8 cellular contexts compared by ENCODE assay signal in genomic region chr15:55587321-55588069, GRCh38. TPM values are rescaled to one million over a fixed set of nuclear protein-coding genes. Genes with fewer than 3 reads are reported as not detected.
DNase-seq lines count a peak whose midpoint lies in the region; ATAC-seq and TF ChIP-seq lines count a peak whose summit lies in the region.

No MANE protein-coding gene starts in this region.

- H3K4me3 Mint-ChIP-seq in IgD-negative memory B cell, result peak overlapping the region in 3 of 4 donors; percentile 66 to 82 (median 72)
- H3K4me3 Mint-ChIP-seq in activated T-cell treated with anti-CD3 and anti-CD28 coated beads, Interleukin-2, amount 50 U/mL, for 24 hours, result peak overlapping the region; percentile 61

- peaks cover 0 to 35% (median 3%) of the 10 kb centered on the region in 3 donors for H3K4me1 ChIP-seq in gastroesophageal sphincter

- TF ChIP-seq CTCF in AG09309 (IDR thresholded peaks at IDR 0.05; ENCODE audit: control insufficient read depth, insufficient read depth, low read depth, low read length, missing control alignments) (no peak), gastroesophageal sphincter (IDR thresholded peaks at IDR 0.05) (no peak), omental fat pad (IDR thresholded peaks at IDR 0.05) (no peak)

- DNase-seq in AG09309 (ENCODE audit: low read depth) (no peak), omental fat pad (ENCODE audit: low spot score) (no peak), AML-193 (lab: John Stamatoyannopoulos, UW) (no peak)
- DNase-seq in activated T-cell treated with anti-CD3 and anti-CD28 coated beads, Interleukin-2, amount 50 U/mL, for 24 hours, result peak; percentile 53

- no peaks in the 10 kb centered on the region for H3K36me3 ChIP-seq in gastroesophageal sphincter

- WGBS in gastroesophageal sphincter (ENCODE audit: low coverage in 1 of 2), 2 donors, result 7 to 13% methylated on average over 1 to 3 of the region's 65 CpGs

- H3K36me3 Mint-ChIP-seq in IgD-negative memory B cell, result peaks cover 3% of the 10 kb centered on the region
- H3K36me3 Mint-ChIP-seq in activated T-cell treated with anti-CD3 and anti-CD28 coated beads, Interleukin-2, amount 50 U/mL, for 24 hours (ENCODE audit: low read depth), result no peaks in the 10 kb centered on the region

- no peak for TF ChIP-seq POLR2A in GM18505 (IDR thresholded peaks at IDR 0.05; ENCODE audit: borderline replicate concordance, extremely low read depth, insufficient read depth, insufficient read length)
- no peak for TF ChIP-seq POLR2A in gastroesophageal sphincter (IDR thresholded peaks at IDR 0.05)

- H3K9me3 ChIP-seq in gastroesophageal sphincter, result no peaks in the 10 kb centered on the region

- no peaks in the 10 kb centered on the region for H3K27me3 ChIP-seq in gastroesophageal sphincter

- no peak overlapping the region for H3K27ac Mint-ChIP-seq in IgD-negative memory B cell
- H3K27ac Mint-ChIP-seq in activated T-cell treated with anti-CD3 and anti-CD28 coated beads, Interleukin-2, amount 50 U/mL, for 24 hours, result no peak overlapping the region

- H3K27me3 Mint-ChIP-seq in IgD-negative memory B cell, result peaks cover 28% of the 10 kb centered on the region
- peaks cover 51% of the 10 kb centered on the region for H3K27me3 Mint-ChIP-seq in activated T-cell treated with anti-CD3 and anti-CD28 coated beads, Interleukin-2, amount 50 U/mL, for 24 hours

- ATAC-seq in GM18505 (IDR thresholded peaks at IDR 0.05; ENCODE audit: unreplicated experiment), result peak; percentile 45
- ATAC-seq in gastroesophageal sphincter, result peak; percentile 53
- ATAC-seq in omental fat pad (ENCODE audit: low FRiP score), result peak; percentile 38
- ATAC-seq in GM18858 (IDR thresholded peaks at IDR 0.05; ENCODE audit: unreplicated experiment), result no peak

- peaks cover 0 to 3% (median 0%) of the 10 kb centered on the region in 3 donors for H3K9me3 Mint-ChIP-seq in IgD-negative memory B cell
- peaks cover 4% of the 10 kb centered on the region for H3K9me3 Mint-ChIP-seq in activated T-cell treated with anti-CD3 and anti-CD28 coated beads, Interleukin-2, amount 50 U/mL, for 24 hours

- peaks cover 0 to 1% (median 0%) of the 10 kb centered on the region in 3 donors for H3K4me1 Mint-ChIP-seq in IgD-negative memory B cell
- peaks cover 5% of the 10 kb centered on the region for H3K4me1 Mint-ChIP-seq in activated T-cell treated with anti-CD3 and anti-CD28 coated beads, Interleukin-2, amount 50 U/mL, for 24 hours (ENCODE audit: low read depth)

- H3K4me3 ChIP-seq in AG09309 (ENCODE audit: control insufficient read depth, low read depth, low read length) (peak overlapping the region; percentile 66), gastroesophageal sphincter (peak overlapping the region; percentile 59 to 92)

- H3K27ac ChIP-seq in gastroesophageal sphincter, result peak overlapping the region; percentile 82 to 96 (median 92)

- no peak for TF ChIP-seq EP300 in gastroesophageal sphincter (IDR thresholded peaks at IDR 0.05)

RNA-seq across cellular contexts. Expression of gene PYGO1, which starts 0.7 kb away (rescaled TPM):
- polyA plus RNA-seq in IgD-negative memory B cell, result not detected
- total RNA-seq in gastroesophageal sphincter (10 to 100 TPM; 17.3 to 22.2 (median 20.9) TPM), omental fat pad (1 to 10 TPM; 4.7 to 8.6 (median 6.9) TPM)
